8 cellular contexts compared by ENCODE assay signal in the genomic region with DNA sequence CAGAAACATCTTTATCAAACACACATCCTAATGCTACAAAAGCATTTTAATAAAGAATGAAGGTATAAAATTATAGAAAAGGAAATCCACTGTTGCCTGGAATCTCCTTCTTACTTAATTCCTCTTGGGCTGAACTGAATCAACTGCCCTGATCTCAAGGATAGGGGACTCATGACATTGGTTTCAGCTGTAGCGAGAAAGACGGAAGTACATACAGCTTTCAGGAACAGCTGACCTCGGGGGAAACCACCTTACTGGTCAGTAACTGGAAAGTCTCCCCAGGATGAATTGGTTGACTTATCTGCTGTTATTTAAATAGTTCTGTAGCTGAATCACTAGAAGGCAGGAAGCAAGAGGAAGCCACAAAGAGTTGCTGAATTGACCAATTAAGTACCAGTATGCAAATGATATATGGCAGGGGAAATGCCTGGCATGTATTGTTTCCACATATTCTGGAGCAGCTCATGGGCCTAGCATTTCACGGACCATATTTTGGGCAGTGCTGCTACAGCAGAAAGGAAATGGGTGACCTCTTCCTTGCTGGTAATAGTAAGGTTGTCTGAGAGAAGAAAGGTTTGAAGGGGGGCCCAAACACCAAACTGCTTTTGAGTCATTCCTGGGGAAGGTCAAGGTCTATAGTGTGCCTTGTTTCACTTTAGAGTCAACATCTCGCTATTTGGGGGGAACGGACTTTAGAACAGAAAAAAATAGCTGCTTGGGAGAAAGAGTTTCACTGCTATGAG. TPM values are rescaled to one million over a fixed set of nuclear protein-coding genes. Genes with fewer than 3 reads are reported as not detected.
DNase-seq lines count a peak whose midpoint lies in the region; ATAC-seq and TF ChIP-seq lines count a peak whose summit lies in the region.

No MANE protein-coding gene starts in this region.

- CTCF ChIA-PET in HEK293T (lab: Yijun Ruan, JAX) = no interaction called here

- ATAC-seq in GM21723 (IDR thresholded peaks at IDR 0.05; ENCODE audit: unreplicated experiment) = peak; percentile 96

- POLR2A ChIA-PET in HEK293T (lab: Yijun Ruan, JAX) = no interaction called here

- DNase-seq in NCI-H748 (lab: John Stamatoyannopoulos, UW; ENCODE audit: unreplicated experiment) (peak; percentile 6), NCI-H748 treated with DMSO at 0.1 percent for 48 hours (lab: John Stamatoyannopoulos, UW) (no peak), germinal center (ENCODE audit: low spot score) (peak; percentile 20), HEK293T (ENCODE audit: extremely low spot score) (no peak)
- DNase-seq in Jurkat, Clone E6-1 (ENCODE audit: low read depth, low spot score) = peak; percentile 42
- peak; percentile 37 to 56 for DNase-seq in activated CD4-positive, alpha-beta T cell treated with anti-CD3 and anti-CD28 coated beads, Interleukin-2, amount 50 U/mL, for 48 hours
- peak; percentile 39 to 41 for DNase-seq in stimulated activated CD4-positive, alpha-beta T cell treated with anti-CD3 and anti-CD28 coated beads, Interleukin-2, amount 100 ng/mL, for 24 hours

- H3K4me3 ChIP-seq in Jurkat, Clone E6-1 (ENCODE audit: low read length) = no peak overlapping the region

TF ChIP-seq in HEK293T, 16 proteins besides CTCF, POLR2A, EP300 and RAD21:
- TF ChIP-seq TARDBP (IDR thresholded peaks at IDR 0.05) = no peak
- no peak for TF ChIP-seq SUZ12 (IDR thresholded peaks at IDR 0.05)
- TF ChIP-seq, protein P1, sequence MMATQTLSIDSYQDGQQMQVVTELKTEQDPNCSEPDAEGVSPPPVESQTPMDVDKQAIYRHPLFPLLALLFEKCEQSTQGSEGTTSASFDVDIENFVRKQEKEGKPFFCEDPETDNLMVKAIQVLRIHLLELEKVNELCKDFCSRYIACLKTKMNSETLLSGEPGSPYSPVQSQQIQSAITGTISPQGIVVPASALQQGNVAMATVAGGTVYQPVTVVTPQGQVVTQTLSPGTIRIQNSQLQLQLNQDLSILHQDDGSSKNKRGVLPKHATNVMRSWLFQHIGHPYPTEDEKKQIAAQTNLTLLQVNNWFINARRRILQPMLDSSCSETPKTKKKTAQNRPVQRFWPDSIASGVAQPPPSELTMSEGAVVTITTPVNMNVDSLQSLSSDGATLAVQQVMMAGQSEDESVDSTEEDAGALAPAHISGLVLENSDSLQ (IDR thresholded peaks at IDR 0.05) = no peak
- no peak for TF ChIP-seq HDGF (IDR thresholded peaks at IDR 0.05; ENCODE audit: borderline replicate concordance)
- TF ChIP-seq LEF1 (IDR thresholded peaks at IDR 0.05; ENCODE audit: borderline replicate concordance) = no peak
- TF ChIP-seq FOXA1 (IDR thresholded peaks at IDR 0.05) = no peak
- TF ChIP-seq ARNT (IDR thresholded peaks at IDR 0.05) = no peak
- no peak for TF ChIP-seq BHLHE40 (IDR thresholded peaks at IDR 0.05; ENCODE audit: borderline replicate concordance)
- TF ChIP-seq NFRKB (IDR thresholded peaks at IDR 0.05) = no peak
- TF ChIP-seq ZNF384 (IDR thresholded peaks at IDR 0.05) = no peak
- TF ChIP-seq L3MBTL2 (conservative IDR thresholded peaks at IDR 0.05) = no peak

RNA-seq across cellular contexts. Expression of a gene that starts 43.7 kb away (rescaled TPM):
- polyA plus RNA-seq in Jurkat, Clone E6-1 (2012; ENCODE audit: insufficient read depth, insufficient read length) = 1.5 TPM

Comparison
In these comparisons a context has a peak if more than half of its experiments do, and no peak if none do; other contexts are left out.
1. DNase-seq: peak in NCI-H748 (single experiment), Jurkat, Clone E6-1 (single experiment), activated CD4-positive, alpha-beta T cell treated with anti-CD3 and anti-CD28 coated beads, Interleukin-2, amount 50 U/mL, for 48 hours (2 of 2), germinal center (single experiment) and stimulated activated CD4-positive, alpha-beta T cell treated with anti-CD3 and anti-CD28 coated beads, Interleukin-2, amount 100 ng/mL, for 24 hours (2 of 2); none in NCI-H748 treated with DMSO at 0.1 percent for 48 hours (single experiment) and HEK293T (single experiment).